ENCODE assay signal across 9 cellular contexts in the genomic region with DNA sequence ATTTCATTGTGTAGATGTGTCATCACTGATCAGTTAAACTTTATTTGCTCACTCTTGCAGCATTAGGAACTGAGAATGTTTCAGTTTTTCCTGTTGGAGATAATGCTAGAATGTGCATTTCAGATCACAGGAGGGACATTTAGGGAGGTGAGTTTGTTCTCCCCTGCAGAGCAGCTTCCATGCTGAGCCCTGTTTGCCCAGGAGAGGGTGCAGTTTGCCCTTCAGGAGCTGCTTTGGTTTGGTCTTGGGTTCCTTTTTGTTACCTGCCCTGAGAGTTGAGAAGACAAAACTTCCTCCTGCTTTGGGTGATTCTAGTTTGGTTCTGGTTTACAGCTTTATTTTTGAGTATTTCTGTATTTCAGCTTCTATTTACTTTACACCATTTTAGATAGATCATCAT. TPM values are rescaled to one million over a fixed set of nuclear protein-coding genes. Genes with fewer than 3 reads are reported as not detected.
DNase-seq lines count a peak whose midpoint lies in the region; ATAC-seq and TF ChIP-seq lines count a peak whose summit lies in the region.
"Had no signal": no experiment of that assay in that cellular context is flagged by ENCODE, and none has a peak within 500 bp of the region (broad histone marks: within the 10 kb centered on the region; RNA-seq: fewer than 3 reads in every experiment).

No MANE protein-coding gene starts in this region.

- no peaks in the 10 kb centered on the region for H3K9me2 ChIP-seq in DOHH2 (replicated peaks; ENCODE audit: control insufficient read depth, low read length)

- no peak overlapping the region for H3K4me3 ChIP-seq in DOHH2 (ENCODE audit: low read length)
- H3K4me3 ChIP-seq in thoracic aorta = no peak overlapping the region
- H3K4me3 ChIP-seq: SJSA1 had no signal

- peak; percentile 83 for TF ChIP-seq CTCF in DOHH2 (IDR thresholded peaks at IDR 0.05; ENCODE audit: low read depth, low read length, poor library complexity, severe bottlenecking)
- peak; percentile 37 for TF ChIP-seq CTCF in thoracic aorta (IDR thresholded peaks at IDR 0.05)

- H3F3A ChIP-seq in DOHH2 (ENCODE audit: control insufficient read depth, insufficient read depth) = no peaks in the 10 kb centered on the region

- H3K4me1 ChIP-seq in DOHH2 (ENCODE audit: control insufficient read depth, low read length) (peaks cover 2% of the 10 kb centered on the region; the same call in 1 of the 2 replicates), thoracic aorta (ENCODE audit: control insufficient read depth in 1 of 2, low read depth in 2 of 2) (peaks cover 12 to 21% of the 10 kb centered on the region in 2 donors)
- H3K4me1 ChIP-seq: SJSA1 had no signal

- H3K9me3 Mint-ChIP-seq in activated naive CD8-positive, alpha-beta T cell (ENCODE audit: low read depth) = no peaks in the 10 kb centered on the region

- peaks cover 85% of the 10 kb centered on the region for H3K4me1 Mint-ChIP-seq in activated naive CD8-positive, alpha-beta T cell (ENCODE audit: low read depth)

- no peaks in the 10 kb centered on the region for H3K27me3 ChIP-seq in DOHH2 (ENCODE audit: control insufficient read depth, low read length)
- no peaks in the 10 kb centered on the region for H3K27me3 ChIP-seq in thoracic aorta (replicated peaks; ENCODE audit: insufficient read depth)
- H3K27me3 ChIP-seq: SJSA1 had no signal

- DNase-seq in SKM-1 (lab: John Stamatoyannopoulos, UW; ENCODE audit: unreplicated experiment) = peak; percentile 16
- DNase-seq in kidney tubule cell (ENCODE audit: low spot score) = peak; percentile 56
- no peak for DNase-seq in thoracic aorta (ENCODE audit: low spot score)

- H3K4me3 Mint-ChIP-seq in activated naive CD8-positive, alpha-beta T cell = peak overlapping the region; percentile 47

- peaks cover 4% of the 10 kb centered on the region for H3K36me3 Mint-ChIP-seq in activated naive CD8-positive, alpha-beta T cell

- no peak overlapping the region for H3K4me2 ChIP-seq in DOHH2 (ENCODE audit: low read length)

- no peaks in the 10 kb centered on the region; the same call in 1 of the 2 replicates for H3K79me2 ChIP-seq in DOHH2 (ENCODE audit: control insufficient read depth, low read length)

- H3K27me3 Mint-ChIP-seq in activated naive CD8-positive, alpha-beta T cell = no peaks in the 10 kb centered on the region

- peak overlapping the region; percentile 87 for H3K27ac Mint-ChIP-seq in activated naive CD8-positive, alpha-beta T cell

- H3K36me3 ChIP-seq in DOHH2 (ENCODE audit: control insufficient read depth, low read length) = peaks cover 27% of the 10 kb centered on the region
- H3K36me3 ChIP-seq in thoracic aorta = no peaks in the 10 kb centered on the region
- H3K36me3 ChIP-seq: SJSA1 had no signal

- H3K9me3 ChIP-seq in DOHH2 (ENCODE audit: control insufficient read depth, insufficient read depth, low read length) (no peaks in the 10 kb centered on the region), thoracic aorta (no peaks in the 10 kb centered on the region)
- H3K9me3 ChIP-seq: SJSA1 had no signal

- peaks cover 3% of the 10 kb centered on the region; the same call in 1 of the 2 replicates for H4K20me1 ChIP-seq in DOHH2 (ENCODE audit: control insufficient read depth, insufficient read depth, low read depth, low read length)

- ATAC-seq in HG02678 (IDR thresholded peaks at IDR 0.05; ENCODE audit: unreplicated experiment) (peak; percentile 60), thoracic aorta (ENCODE audit: insufficient number of reproducible peaks, low FRiP score, low read depth) (no peak), HG03457 (IDR thresholded peaks at IDR 0.05; ENCODE audit: unreplicated experiment) (no peak), GM18502 (IDR thresholded peaks at IDR 0.05; ENCODE audit: poor library complexity, unreplicated experiment) (no peak)

- H3K27ac ChIP-seq in DOHH2 (ENCODE audit: low read depth, low read length) (no peak overlapping the region), thoracic aorta (no peak overlapping the region)
- H3K27ac ChIP-seq: SJSA1 had no signal

RNA-seq across cellular contexts. Expression of a gene that starts 49.9 kb away (rescaled TPM):
- total RNA-seq in thoracic aorta = 10 to 100 TPM; 47.3 to 47.9 TPM
